Comparison of ENCODE assay signal across 36 cellular contexts in genomic region chr4:40087799-40088366, GRCh38. TPM values are rescaled to one million over a fixed set of nuclear protein-coding genes. Genes with fewer than 3 reads are reported as not detected.
A peak's percentile ranks its signal among the peaks of the same experiment; 100 is the strongest.
DNase-seq lines count a peak whose midpoint lies in the region; ATAC-seq, FAIRE-seq and TF ChIP-seq lines count a peak whose summit lies in the region.
"Had no signal": no experiment of that assay in that cellular context is flagged by ENCODE, and none has a peak within 500 bp of the region (broad histone marks: within the 10 kb centered on the region; RNA-seq: fewer than 3 reads in every experiment).

No MANE protein-coding gene starts in this region.

- H4K20me1 ChIP-seq in SK-N-SH (ENCODE audit: insufficient read depth) (no peaks in the 10 kb centered on the region), K562 (replicated peaks; ENCODE audit: control insufficient read depth, insufficient read depth, low read length) (no peaks in the 10 kb centered on the region)

- FAIRE-seq in A549 (lab: Jason Lieb, UNC) (no peak), K562 (lab: Jason Lieb, UNC) (no peak)
- FAIRE-seq: A204.1, D721Med, G401.6 had no signal

- POLR2A ChIA-PET in SK-N-SH (lab: Yijun Ruan, JAX) (no interaction called here), A549 (lab: Yijun Ruan, JAX) (no interaction called here), K562 (lab: Yijun Ruan, JAX) (no interaction called here)

- intact Hi-C loops in K562 (cut with micrococcal nuclease) = no loop called here

- H2AFZ ChIP-seq in SK-N-SH (ENCODE audit: low read depth) (no peak overlapping the region), K562 (ENCODE audit: low read depth, low read length) (no peak overlapping the region)

- H3K27me3 ChIP-seq in SK-N-SH (ENCODE audit: insufficient read depth) (no peaks in the 10 kb centered on the region), K562 (ENCODE audit: control insufficient read depth in 2 of 2, insufficient read depth in 2 of 2, low read length in 2 of 2) (no peaks in the 10 kb centered on the region)
- H3K27me3 ChIP-seq: BE2C; BLaER1; BLaER1 treated with 17β-estradiol and CSF1 and Interleukin-3, amounts not matched to agents 10 nM and 100 nM had no signal

- H3K9me3 ChIP-seq in SK-N-SH (no peaks in the 10 kb centered on the region), A549 (no peaks in the 10 kb centered on the region), K562 (replicated peaks; ENCODE audit: control insufficient read depth, insufficient read depth, low read depth, low read length) (no peaks in the 10 kb centered on the region)
- H3K9me3 ChIP-seq: BE2C, Caco-2 had no signal

- H3K4me2 ChIP-seq in SK-N-SH (no peak overlapping the region), A549 (no peak overlapping the region), K562 (ENCODE audit: insufficient read depth, low read length) (no peak overlapping the region)
- H3K4me2 ChIP-seq: BLaER1; BLaER1 treated with 17β-estradiol and CSF1 and Interleukin-3, amounts not matched to agents 10 nM and 100 nM had no signal

- no peak overlapping the region for H3K27ac Mint-ChIP-seq in osteocyte (ENCODE audit: unreplicated experiment)
- H3K27ac Mint-ChIP-seq: B cell; CD14-positive monocyte; CD4-positive, alpha-beta T cell; CD4-positive, CD25-positive, alpha-beta regulatory T cell; CD8-positive, alpha-beta T cell had no signal

- TF ChIP-seq POLR2A in A549 (IDR thresholded peaks at IDR 0.05; ENCODE audit: low read length) = no peak
- no peak for TF ChIP-seq POLR2A in K562 (conservative IDR thresholded peaks at IDR 0.05)

- H3K4me1 ChIP-seq in SK-N-SH (ENCODE audit: control insufficient read depth in 1 of 2, insufficient read depth in 2 of 2, low read depth in 1 of 2, low read length in 1 of 2) (no peaks in the 10 kb centered on the region), A549 (no peaks in the 10 kb centered on the region), K562 (replicated peaks in 1 of 2; ENCODE audit: control insufficient read depth in 2 of 2, insufficient read depth in 2 of 2, low read length in 2 of 2) (no peaks in the 10 kb centered on the region)
- H3K4me1 ChIP-seq: BE2C; BLaER1; BLaER1 treated with 17β-estradiol and CSF1 and Interleukin-3, amounts not matched to agents 10 nM and 100 nM; Caco-2 had no signal

- CTCF ChIA-PET in SK-N-SH (lab: Yijun Ruan, JAX) (no interaction called here), A549 (lab: Yijun Ruan, JAX) (interaction anchor here (1.2 kb wide), 1 partner anchor 10 kb away, joined by 4 read pairs; no protein-coding TSS in a partner anchor), K562 (lab: Yijun Ruan, JAX; ENCODE audit: low intra/inter-chr PET ratio) (no interaction called here)

- WGBS in SK-N-SH (ENCODE audit: low lambda C conversion rate) = 96% methylated on average over 10 of the region's 10 CpGs
- 90% methylated on average over 10 of the region's 10 CpGs for WGBS in A549 (ENCODE audit: missing lambda C conversion rate)
- WGBS in K562 (ENCODE audit: insufficient coverage, low coverage, missing lambda C conversion rate) = 87% methylated on average over 10 of the region's 10 CpGs

- no peak for DNase-seq in SK-N-SH
- no peak for DNase-seq in A549 (ENCODE audit: low read depth in 1 of 2, low spot score in 1 of 2)
- DNase-seq in K562 (ENCODE audit: extremely low read depth in 1 of 4, low spot score in 3 of 4) = no peak
- DNase-seq in osteocyte (ENCODE audit: extremely low spot score, unreplicated experiment) = peak; percentile 62
- DNase-seq in DMS153 (lab: John Stamatoyannopoulos, UW) = no peak
- no peak for DNase-seq in DMS153 treated with DMSO at 0.1 percent for 48 hours (lab: John Stamatoyannopoulos, UW; ENCODE audit: unreplicated experiment)
- no peak for DNase-seq in HCEC 1CT
- DNase-seq: 8988T; ACHN; AML-193; BE2C; C1 segment of cervical spinal cord; Caco-2; Calu3; CD4-positive, alpha-beta memory T cell; CD4-positive, alpha-beta T cell; CD4-positive, CD25-positive, alpha-beta regulatory T cell; CD8-positive, alpha-beta memory T cell; CD8-positive, alpha-beta T cell; COR-L47; DMS 273 treated with DMSO at 0.1 percent for 48 hours; DMS53; DMS79; DMS79 treated with DMSO at 0.1 percent for 48 hours; DND-41; EL had no signal

- peaks cover 9% of the 10 kb centered on the region for H3F3A ChIP-seq in SK-N-SH (replicated peaks; ENCODE audit: insufficient read depth)

- H3K9ac ChIP-seq in SK-N-SH (no peak overlapping the region), K562 (ENCODE audit: insufficient read depth in 1 of 2, low read depth in 2 of 2, low read length in 2 of 2) (no peak overlapping the region)
- H3K9ac ChIP-seq: BLaER1; BLaER1 treated with 17β-estradiol and CSF1 and Interleukin-3, amounts not matched to agents 10 nM and 100 nM had no signal

- H3K27me3 Mint-ChIP-seq in osteocyte (ENCODE audit: unreplicated experiment) = no peaks in the 10 kb centered on the region
- H3K27me3 Mint-ChIP-seq: B cell; CD4-positive, alpha-beta memory T cell; CD4-positive, alpha-beta T cell; CD4-positive, CD25-positive, alpha-beta regulatory T cell; CD8-positive, alpha-beta memory T cell had no signal

- H3K36me3 ChIP-seq in SK-N-SH (replicated peaks in 1 of 2; ENCODE audit: control insufficient read depth in 1 of 2, insufficient read depth in 2 of 2, low read length in 1 of 2) (no peaks in the 10 kb centered on the region), K562 (ENCODE audit: control insufficient read depth, insufficient read depth, low read length) (no peaks in the 10 kb centered on the region)
- H3K36me3 ChIP-seq: BE2C had no signal

- no peaks in the 10 kb centered on the region; the same call in 1 of the 2 replicates for H3K79me2 ChIP-seq in SK-N-SH (ENCODE audit: insufficient read depth)
- H3K79me2 ChIP-seq in K562 (ENCODE audit: control insufficient read depth, insufficient read depth, low read length) = no peaks in the 10 kb centered on the region

- H3K4me3 ChIP-seq in SK-N-SH (ENCODE audit: low read depth in 2 of 2, low read length in 1 of 2) (no peak overlapping the region), A549 (no peak overlapping the region), K562 (no peak overlapping the region)
- H3K4me3 ChIP-seq: BLaER1; BLaER1 treated with 17β-estradiol and CSF1 and Interleukin-3, amounts not matched to agents 10 nM and 100 nM had no signal

- ATAC-seq in SK-N-SH treated with all-trans-retinoic acid at 6 μM for 48 hours = no peak
- ATAC-seq in A549 = no peak
- no peak for ATAC-seq in K562
- ATAC-seq: CD8-positive, alpha-beta T cell had no signal

- peaks cover 8% of the 10 kb centered on the region for H3K36me3 Mint-ChIP-seq in osteocyte (ENCODE audit: unreplicated experiment)

- TF ChIP-seq RAD21 in SK-N-SH (IDR thresholded peaks at IDR 0.05; ENCODE audit: low read length) = no peak
- TF ChIP-seq RAD21 in A549 (conservative IDR thresholded peaks at IDR 0.05 in 1 of 2, IDR thresholded peaks at IDR 0.05 in 1 of 2) = no peak
- no peak for TF ChIP-seq RAD21 in K562 (CRISPR knock-in tag; conservative IDR thresholded peaks at IDR 0.05 in 1 of 2, IDR thresholded peaks at IDR 0.05 in 1 of 2)

- in situ Hi-C loops in K562 (cut with MboI) = no loop called here

- no peaks in the 10 kb centered on the region for H3K9me3 Mint-ChIP-seq in osteocyte (ENCODE audit: unreplicated experiment)
- H3K9me3 Mint-ChIP-seq: CD14-positive monocyte; CD4-positive, alpha-beta memory T cell; CD4-positive, alpha-beta T cell; CD4-positive, CD25-positive, alpha-beta regulatory T cell; CD8-positive, alpha-beta memory T cell; CD8-positive, alpha-beta T cell had no signal

- no peaks in the 10 kb centered on the region for H3K4me1 Mint-ChIP-seq in osteocyte (ENCODE audit: unreplicated experiment)
- H3K4me1 Mint-ChIP-seq: B cell had no signal

- no peaks in the 10 kb centered on the region for H3K9me2 ChIP-seq in SK-N-SH

- no TSS peak for BruUV-seq in K562 (replicated peaks; lab: Mats Ljungman, UMichigan)

- no peak for TF ChIP-seq EP300 in SK-N-SH (IDR thresholded peaks at IDR 0.05; ENCODE audit: borderline replicate concordance in 1 of 2, low read depth in 1 of 2, low read length in 1 of 2)
- TF ChIP-seq EP300 in A549 (IDR thresholded peaks at IDR 0.05) = no peak
- TF ChIP-seq EP300 in K562 (IDR thresholded peaks at IDR 0.05; ENCODE audit: low read length) = no peak

- H3K27ac ChIP-seq in SK-N-SH (ENCODE audit: low read depth in 2 of 2, low read length in 1 of 2) (no peak overlapping the region), A549 (no peak overlapping the region), K562 (ENCODE audit: extremely low read depth, low read depth, low read length) (no peak overlapping the region)
- H3K27ac ChIP-seq: 22Rv1; BLaER1; BLaER1 treated with 17β-estradiol and CSF1 and Interleukin-3, amounts not matched to agents 10 nM and 100 nM; C4-2B had no signal

- no peak overlapping the region for H3K4me3 Mint-ChIP-seq in osteocyte (ENCODE audit: unreplicated experiment)
- H3K4me3 Mint-ChIP-seq: B cell; CD14-positive monocyte; CD4-positive, alpha-beta T cell; CD4-positive, CD25-positive, alpha-beta regulatory T cell; CD8-positive, alpha-beta memory T cell; CD8-positive, alpha-beta T cell had no signal

- H3K9me1 ChIP-seq in K562 (ENCODE audit: control insufficient read depth, insufficient read depth, low read length) = no peaks in the 10 kb centered on the region

- TF ChIP-seq CTCF in SK-N-SH (IDR thresholded peaks at IDR 0.05) (no peak), A549 (IDR thresholded peaks at IDR 0.05) (no peak), K562 (IDR thresholded peaks at IDR 0.05 in 2 of 3, conservative IDR thresholded peaks at IDR 0.05 in 1 of 3; ENCODE audit: insufficient read depth in 2 of 3, low read depth in 1 of 3, low read length in 3 of 3) (no peak), osteocyte (IDR thresholded peaks at IDR 0.05) (no peak)

RNA-seq across cellular contexts. Expression of gene N4BP2, which starts 31.2 kb away (rescaled TPM):
- 1.2 and 1.4 TPM in 2 replicates for polyA plus RNA-seq in SK-N-SH (2012; rRNA removed)
- 1.6 and 1.8 TPM in 2 replicates for polyA plus RNA-seq in SK-N-SH (2012; cell fraction: cytosol; rRNA removed)
- polyA plus RNA-seq in SK-N-SH (2012; cell fraction: nucleus; rRNA removed) = 1.4 and 3.2 TPM in 2 replicates
- polyA plus RNA-seq in A549 (2011; rRNA removed) = 8.3 and 10.4 TPM in 2 replicates
- 0.77 and 0.84 TPM in 2 replicates for polyA plus RNA-seq in A549 (2012; cell fraction: cytosol; rRNA removed)
- polyA plus RNA-seq in A549 (2012; cell fraction: nucleus; rRNA removed) = 0.58 and 0.89 TPM in 2 replicates
- polyA plus RNA-seq in A549 (2017; fragmentation: RNase III; extraction: RNeasy Plus Mini Kit Qiagen cat#74134 plus additional on column Dnase treatment) = 2.6 to 3.0 TPM (median 2.7 TPM) in 3 replicates
- 6.3 and 6.6 TPM in 2 replicates for polyA minus RNA-seq in A549 (2011; rRNA and poly(A)+ RNA removed)
- 5.2 and 25.3 TPM in 2 replicates for total RNA-seq in K562 (2011; cell fraction: chromatin; rRNA removed; ENCODE audit: low replicate concordance)
- total RNA-seq in K562 (2011; cell fraction: nucleolus; rRNA removed) = 2.7 and 4.3 TPM in 2 replicates
- 5.8 and 7.4 TPM in 2 replicates for total RNA-seq in K562 (2011; cell fraction: nucleoplasm; rRNA removed)
- 5.9 and 7.7 TPM in 2 replicates for total RNA-seq in K562 (2014; rRNA removed)
- 12.6 and 14.9 TPM in 2 replicates for total RNA-seq in K562 (2014; rRNA removed; fragmentation: Illumina TruSeq; extraction: Trizol)
- 11.2 and 12.6 TPM in 2 replicates for total RNA-seq in K562 (2015; rRNA removed; fragmentation: Illumina TruSeq; extraction: Trizol)
- 7.6 and 8.7 TPM in 2 replicates for total RNA-seq in K562 (2021)
- polyA plus RNA-seq in K562 (2011; rRNA removed) = 6.0 and 8.8 TPM in 2 replicates
- polyA plus RNA-seq in K562 (2011; cell fraction: cytosol; rRNA removed) = 1.1 and 2.3 TPM in 2 replicates
- polyA plus RNA-seq in K562 (2011; cell fraction: nucleus; rRNA removed) = 2.0 and 2.2 TPM in 2 replicates
- 4.8 and 8.2 TPM in 2 replicates for polyA plus RNA-seq in K562 (2012)
- 7.3 and 7.6 TPM in 2 replicates for polyA plus RNA-seq in K562 (2014; fragmentation: Illumina TruSeq; extraction: Trizol)
- 1 to 10 TPM; 2.7 to 3.3 TPM for polyA plus RNA-seq in K562 (2014; fragmentation: Nextera tagmentation; extraction: Ambion mirVana)
- polyA plus RNA-seq in K562 (2014; rRNA removed) = 4.0 and 4.4 TPM in 2 replicates
- 22.4 and 23.4 TPM in 2 replicates for polyA minus RNA-seq in K562 (2011; rRNA and poly(A)+ RNA removed)
- polyA minus RNA-seq in K562 (2011; cell fraction: cytosol; rRNA and poly(A)+ RNA removed) = 9.2 and 10.0 TPM in 2 replicates
- 5.4 and 12.2 TPM in 2 replicates for polyA minus RNA-seq in K562 (2011; cell fraction: nucleus; rRNA and poly(A)+ RNA removed)
- 14.9 and 16.4 TPM in 2 replicates for total RNA-seq in osteocyte
